ENCODE assay signal across 9 cellular contexts in genomic region chr6:89375427-89375868, GRCh38. TPM values are rescaled to one million over a fixed set of nuclear protein-coding genes. Genes with fewer than 3 reads are reported as not detected.
DNase-seq lines count a peak whose midpoint lies in the region; ATAC-seq and TF ChIP-seq lines count a peak whose summit lies in the region.
"Had no signal": no experiment of that assay in that cellular context is flagged by ENCODE, and none has a peak within 500 bp of the region (broad histone marks: within the 10 kb centered on the region; RNA-seq: fewer than 3 reads in every experiment).

No MANE protein-coding gene starts in this region.

- no peak overlapping the region for H3K4me3 ChIP-seq in CD4-positive, alpha-beta memory T cell (ENCODE audit: low read length in 2 of 2)
- H3K4me3 ChIP-seq in effector memory CD4-positive, alpha-beta T cell (ENCODE audit: insufficient read depth, low read depth, low read length, poor library complexity, severe bottlenecking), result no peak overlapping the region
- peak overlapping the region; percentile 24 to 33 for H3K4me3 ChIP-seq in neutrophil (ENCODE audit: low read depth in 1 of 2, low read length in 1 of 2)
- H3K4me3 ChIP-seq: HAP-1 had no signal

- H3K4me1 Mint-ChIP-seq in CD4-positive, alpha-beta memory T cell, result peaks cover 16 to 25% (median 23%) of the 10 kb centered on the region in 4 donors

- no peaks in the 10 kb centered on the region for H3K36me3 Mint-ChIP-seq in CD4-positive, alpha-beta memory T cell

- H3K9me3 ChIP-seq in CD4-positive, alpha-beta memory T cell (ENCODE audit: control insufficient read depth in 1 of 2, low read length in 2 of 2), result no peaks in the 10 kb centered on the region
- H3K9me3 ChIP-seq in effector memory CD4-positive, alpha-beta T cell (ENCODE audit: control insufficient read depth, low read length), result no peaks in the 10 kb centered on the region
- no peaks in the 10 kb centered on the region for H3K9me3 ChIP-seq in neutrophil
- H3K9me3 ChIP-seq: HAP-1 had no signal

- POLR2A ChIA-PET in CD4-positive, alpha-beta memory T cell (lab: Charles Lee; ENCODE audit: partially characterized antibody), result interaction anchor here (0.6 to 1.1 kb wide), 5 partner anchors 24 to 295 kb away, joined by 3 to 6 read pairs (median 3); partner anchors contain the start of gene PNRC1

- no peaks in the 10 kb centered on the region for H3K36me3 ChIP-seq in CD4-positive, alpha-beta memory T cell (ENCODE audit: insufficient read depth, low read length)
- H3K36me3 ChIP-seq in effector memory CD4-positive, alpha-beta T cell (ENCODE audit: control insufficient read depth, insufficient read depth, low read length), result no peaks in the 10 kb centered on the region
- H3K36me3 ChIP-seq in neutrophil, result peaks cover 6% of the 10 kb centered on the region

- no peaks in the 10 kb centered on the region for H3K9me3 Mint-ChIP-seq in CD4-positive, alpha-beta memory T cell

- peak overlapping the region in 1 of 8 donors; percentile 38 for H3K4me3 Mint-ChIP-seq in CD4-positive, alpha-beta memory T cell

- peak; percentile 57 for TF ChIP-seq CTCF in neutrophil (IDR thresholded peaks at IDR 0.05)

- peak; percentile 81 to 90 (median 84) for DNase-seq in CD4-positive, alpha-beta memory T cell
- DNase-seq in NCI-H226, result peak; percentile 45
- peak; percentile 63 for DNase-seq in activated CD4-positive, alpha-beta T cell treated with anti-CD3 and anti-CD28 coated beads for 48 hours
- DNase-seq in effector memory CD4-positive, alpha-beta T cell, result peak; percentile 60 to 67 (median 64)
- DNase-seq in inferior parietal cortex (ENCODE audit: extremely low spot score), result no peak

- H3K27ac Mint-ChIP-seq in CD4-positive, alpha-beta memory T cell, result peak overlapping the region in 6 of 7 donors; percentile 8 to 88 (median 78)

- CTCF ChIA-PET in CD4-positive, alpha-beta memory T cell (lab: Charles Lee; ENCODE audit: partially characterized antibody), result interaction anchor here (0.8 to 2.2 kb wide), 10 partner anchors 9 to 393 kb away, joined by 3 to 15 read pairs (median 4); partner anchors contain the start of gene LYRM2

- intact Hi-C loops in CD4-positive, alpha-beta memory T cell (cut with micrococcal nuclease), result loop anchor here (5.0 kb wide), 1 partner anchor 57 kb away; the partner anchor contains the start of gene ANKRD6

- no peak overlapping the region for H3K27ac ChIP-seq in CD4-positive, alpha-beta memory T cell (ENCODE audit: low read depth, low read length)
- H3K27ac ChIP-seq in effector memory CD4-positive, alpha-beta T cell (ENCODE audit: insufficient read depth, low read length, poor library complexity, severe bottlenecking), result no peak overlapping the region
- peak overlapping the region; percentile 89 for H3K27ac ChIP-seq in neutrophil

- H3K27me3 Mint-ChIP-seq in CD4-positive, alpha-beta memory T cell, result no peaks in the 10 kb centered on the region

- peaks cover 28% of the 10 kb centered on the region for H3K4me1 ChIP-seq in CD4-positive, alpha-beta memory T cell (ENCODE audit: insufficient read depth, low read length)
- H3K4me1 ChIP-seq in effector memory CD4-positive, alpha-beta T cell (ENCODE audit: control insufficient read depth, insufficient read depth, low read length, poor library complexity, severe bottlenecking), result peaks cover 7% of the 10 kb centered on the region
- peaks cover 67 to 71% of the 10 kb centered on the region in 2 experiments for H3K4me1 ChIP-seq in neutrophil (ENCODE audit: control insufficient read depth in 1 of 2, insufficient read depth in 1 of 2, low read depth in 1 of 2, low read length in 1 of 2)

- no peaks in the 10 kb centered on the region for H3K27me3 ChIP-seq in CD4-positive, alpha-beta memory T cell (ENCODE audit: insufficient read depth, low read length)
- no peaks in the 10 kb centered on the region for H3K27me3 ChIP-seq in effector memory CD4-positive, alpha-beta T cell (replicated peaks; ENCODE audit: control insufficient read depth, insufficient read depth, low read length, poor library complexity, severe bottlenecking)
- H3K27me3 ChIP-seq in neutrophil, result no peaks in the 10 kb centered on the region

- ATAC-seq in GM19395 (IDR thresholded peaks at IDR 0.05; ENCODE audit: unreplicated experiment) (peak; percentile 83), HG03342 (IDR thresholded peaks at IDR 0.05; ENCODE audit: unreplicated experiment) (peak; percentile 82)

RNA-seq across cellular contexts. Expression of gene UBE2J1, which starts 22.9 kb away (rescaled TPM):
- 10 to 100 TPM; 21.9 to 22.6 TPM for total RNA-seq in CD4-positive, alpha-beta memory T cell
- 10 to 100 TPM; 34.1 to 53.8 TPM for polyA plus RNA-seq in CD4-positive, alpha-beta memory T cell

RNA-seq across cellular contexts. Expression of gene RRAGD, which starts 36.6 kb away (rescaled TPM):
- total RNA-seq in CD4-positive, alpha-beta memory T cell, result 1 to 10 TPM; 5.9 to 6.8 TPM
- polyA plus RNA-seq in CD4-positive, alpha-beta memory T cell, result 1 to 10 TPM; 3.1 to 3.8 TPM

RNA-seq across cellular contexts. Expression of gene ANKRD6, which starts 57.5 kb away (rescaled TPM):
- 1 to 10 TPM; 4.4 to 5.8 TPM for total RNA-seq in CD4-positive, alpha-beta memory T cell
- polyA plus RNA-seq in CD4-positive, alpha-beta memory T cell, result 1 to 10 TPM; 2.8 to 4.2 TPM

Comparison
In these comparisons a context has a peak if more than half of its experiments do, and no peak if none do; other contexts are left out.
1. H3K4me3 ChIP-seq: peak in neutrophil (2 of 2); none in CD4-positive, alpha-beta memory T cell (0 of 2) and effector memory CD4-positive, alpha-beta T cell (single experiment).